In genomic region chr1:157992031-157992568, GRCh38 we compare ENCODE assay signal across 9 cellular contexts. TPM values are rescaled to one million over a fixed set of nuclear protein-coding genes. Genes with fewer than 3 reads are reported as not detected.
DNase-seq lines count a peak whose midpoint lies in the region; ATAC-seq, FAIRE-seq and TF ChIP-seq lines count a peak whose summit lies in the region.
"Had no signal": no experiment of that assay in that cellular context is flagged by ENCODE, and none has a peak within 500 bp of the region (broad histone marks: within the 10 kb centered on the region; RNA-seq: fewer than 3 reads in every experiment).

No MANE protein-coding gene starts in this region.

- ATAC-seq in pancreas (peak; percentile 71 to 86 (median 80)), GM19023 (IDR thresholded peaks at IDR 0.05; ENCODE audit: unreplicated experiment) (no peak), GM18505 (IDR thresholded peaks at IDR 0.05; ENCODE audit: unreplicated experiment) (no peak)

- H3K27ac Mint-ChIP-seq in CD14-positive monocyte, result no peak overlapping the region
- H3K27ac Mint-ChIP-seq: stimulated activated naive CD8-positive, alpha-beta T cell treated with anti-CD3 and anti-CD28 coated beads, Interleukin-15, Interleukin-2, amounts not matched to agents 100 ng/mL and 50 ng/mL, for 24 hours had no signal

- TF ChIP-seq CTCF in CD14-positive monocyte (IDR thresholded peaks at IDR 0.05), result peak; percentile 86
- TF ChIP-seq CTCF in pancreas (IDR thresholded peaks at IDR 0.05), result peak; percentile 57 to 86 (median 83)

- FAIRE-seq in H54 (lab: Jason Lieb, UNC) (no peak), pancreas (lab: Jason Lieb, UNC) (no peak)

- H3K9me3 ChIP-seq in NT2/D1 (ENCODE audit: insufficient read depth, low read length), result no peaks in the 10 kb centered on the region
- H3K9me3 ChIP-seq in pancreas, result no peaks in the 10 kb centered on the region

- peaks cover 11% of the 10 kb centered on the region for H3K4me1 ChIP-seq in NT2/D1 (ENCODE audit: insufficient read depth, insufficient read length)
- no peaks in the 10 kb centered on the region for H3K4me1 ChIP-seq in pancreas

- peaks cover 16% of the 10 kb centered on the region for H3K4me1 Mint-ChIP-seq in CD14-positive monocyte

- no peak overlapping the region for H3K27ac ChIP-seq in pancreas

- no peak overlapping the region for H3K9ac ChIP-seq in NT2/D1 (ENCODE audit: insufficient read length, low read depth)

- 27 to 28% methylated on average over 7 of the region's 7 CpGs for WGBS in pancreas, 2 donors

- H3K4me3 ChIP-seq in NT2/D1 (ENCODE audit: insufficient read length, low read depth) (no peak overlapping the region), pancreas (no peak overlapping the region)

- H3K36me3 ChIP-seq in NT2/D1 (ENCODE audit: insufficient read depth, insufficient read length, low read length) (peaks cover 15% of the 10 kb centered on the region), pancreas (no peaks in the 10 kb centered on the region)

- H3K9me3 Mint-ChIP-seq in CD14-positive monocyte, result peaks cover 0 to 10% (median 2%) of the 10 kb centered on the region in 7 donors
- H3K9me3 Mint-ChIP-seq: stimulated activated naive CD8-positive, alpha-beta T cell treated with anti-CD3 and anti-CD28 coated beads, Interleukin-15, Interleukin-2, amounts not matched to agents 100 ng/mL and 50 ng/mL, for 24 hours had no signal

- DNase-seq in CD14-positive monocyte (ENCODE audit: low spot score) (no peak), H54 (ENCODE audit: insufficient read length, low spot score) (peak; percentile 45), NT2/D1 (ENCODE audit: low read depth, low spot score) (peak; percentile 70), germinal center (ENCODE audit: low spot score) (peak; percentile 63), pancreas (peak in 4 of 6 donors; percentile 33 to 75 (median 65))
- peak; percentile 22 for DNase-seq in activated gamma-delta T cell treated with anti-CD3 and anti-CD28 coated beads, Interleukin-2, amount 50 U/mL, for 16 hours (ENCODE audit: low read depth)

- H3K4me3 Mint-ChIP-seq in CD14-positive monocyte, result peak overlapping the region; percentile 13 to 95

- H3K27me3 ChIP-seq in NT2/D1 (ENCODE audit: insufficient read depth, insufficient read length), result peaks cover 3% of the 10 kb centered on the region
- H3K27me3 ChIP-seq in pancreas, result peaks cover 0 to 5% (median 0%) of the 10 kb centered on the region in 4 donors

- TF ChIP-seq POLR2A in H54 (IDR thresholded peaks at IDR 0.05; ENCODE audit: low read depth, low read length) (no peak), GM18505 (IDR thresholded peaks at IDR 0.05; ENCODE audit: borderline replicate concordance, extremely low read depth, insufficient read depth, insufficient read length) (no peak)

- intact Hi-C loops in CD14-positive monocyte (cut with micrococcal nuclease) (loop anchor here in 1 of 2 donors (10.0 kb wide), 1 partner anchor 133 kb away; a partner anchor contains a TSS), pancreas (cut with DNase I) (loop anchor here in 1 of 3 donors (10.0 kb wide), 1 partner anchor 93 kb away; no protein-coding TSS in a partner anchor)

- peaks cover 44 to 69% (median 50%) of the 10 kb centered on the region in 3 donors for H3K27me3 Mint-ChIP-seq in CD14-positive monocyte (ENCODE audit: low read depth in 3 of 3)

- peaks cover 0 to 4% of the 10 kb centered on the region in 2 donors for H3K36me3 Mint-ChIP-seq in CD14-positive monocyte

RNA-seq across cellular contexts. Expression of gene KIRREL1, which starts 1.3 kb away (rescaled TPM):
- polyA plus RNA-seq in CD14-positive monocyte (not detected), pancreas (1 to 10 TPM; 2.5 to 3.8 TPM)
- total RNA-seq in pancreas, result 10 to 100 TPM in 1 of 6 donors, 1 to 10 TPM in 5; 1.9 to 13.0 (median 4.9) TPM

Comparison
In these comparisons a context has a peak if more than half of its experiments do, and no peak if none do; other contexts are left out.
1. ATAC-seq: peak in pancreas (4 of 4); none in GM19023 (single experiment) and GM18505 (single experiment).